2 cellular contexts compared by ENCODE assay signal in the genomic region with DNA sequence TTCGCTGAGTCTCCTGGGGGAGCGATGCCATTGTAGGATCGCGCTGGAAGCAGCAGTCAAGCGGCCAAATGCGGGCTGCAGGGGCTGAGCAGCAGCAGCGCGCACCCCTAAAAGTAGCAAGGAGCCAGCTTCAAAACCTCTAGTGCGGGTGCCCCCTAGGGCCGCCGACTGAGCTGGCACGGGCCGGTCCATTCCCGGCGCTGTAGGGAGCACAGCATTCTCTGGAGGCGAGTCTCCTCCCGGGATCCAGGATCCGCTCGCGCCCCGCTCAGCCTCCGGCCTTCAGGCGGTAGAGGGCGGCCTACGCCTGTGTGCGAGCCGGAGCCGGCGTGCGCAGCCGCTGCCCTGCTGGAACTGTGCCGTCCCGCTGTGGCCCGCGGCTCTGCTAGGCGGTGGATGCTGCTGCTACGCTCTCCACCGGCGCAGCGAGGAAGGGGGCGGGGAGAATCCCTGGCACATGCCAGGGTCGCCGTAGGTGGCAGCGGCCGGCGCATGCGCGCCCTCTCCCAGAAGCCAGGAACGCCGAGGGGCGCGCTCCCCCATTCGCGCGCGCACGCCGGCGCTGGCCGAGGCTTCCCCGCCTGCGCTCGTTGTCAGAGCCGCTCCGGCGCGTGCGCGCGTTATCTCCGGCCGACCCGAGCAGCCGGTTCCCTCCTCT.
TF ChIP-seq lines count a peak whose summit lies in the region.

A gene (plus strand): TSS at position 542 of the 658 bp plus-strand sequence. CDS start 148,834 bp downstream, outside the sequence.

TF ChIP-seq in IMR-90, 13 proteins besides CTCF, POLR2A, EP300 and RAD21:
- TF ChIP-seq RCOR1 (IDR thresholded peaks at IDR 0.05; ENCODE audit: insufficient replicate concordance, low read length) (no peak), MXI1 (IDR thresholded peaks at IDR 0.05; ENCODE audit: borderline replicate concordance, low read depth, low read length) (no peak), MAFK (IDR thresholded peaks at IDR 0.05; ENCODE audit: low read depth, low read length) (no peak), NFE2L2 (IDR thresholded peaks at IDR 0.05; ENCODE audit: low read depth, low read length) (no peak), MAZ (IDR thresholded peaks at IDR 0.05; ENCODE audit: borderline replicate concordance, low read depth, low read length) (peak; percentile 63; the same call in 1 of the 2 replicates), FOS (IDR thresholded peaks at IDR 0.05; ENCODE audit: low read depth, low read length) (0 out of 2 replicates have a peak, but pooled peaks have one; percentile 9), CHD1 (IDR thresholded peaks at IDR 0.05; ENCODE audit: low read depth, low read length) (no peak), RFX5 (IDR thresholded peaks at IDR 0.05; ENCODE audit: low read depth, low read length) (no peak), BHLHE40 (IDR thresholded peaks at IDR 0.05; ENCODE audit: low read depth, low read length) (peak; percentile 99), CEBPB (IDR thresholded peaks at IDR 0.05; ENCODE audit: low read depth, low read length) (no peak), SMC3 (IDR thresholded peaks at IDR 0.05; ENCODE audit: low read depth, low read length) (peak; percentile 64)
- TF ChIP-seq, protein P1, sequence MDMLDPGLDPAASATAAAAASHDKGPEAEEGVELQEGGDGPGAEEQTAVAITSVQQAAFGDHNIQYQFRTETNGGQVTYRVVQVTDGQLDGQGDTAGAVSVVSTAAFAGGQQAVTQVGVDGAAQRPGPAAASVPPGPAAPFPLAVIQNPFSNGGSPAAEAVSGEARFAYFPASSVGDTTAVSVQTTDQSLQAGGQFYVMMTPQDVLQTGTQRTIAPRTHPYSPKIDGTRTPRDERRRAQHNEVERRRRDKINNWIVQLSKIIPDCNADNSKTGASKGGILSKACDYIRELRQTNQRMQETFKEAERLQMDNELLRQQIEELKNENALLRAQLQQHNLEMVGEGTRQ (IDR thresholded peaks at IDR 0.05; ENCODE audit: low read depth, low read length), result peak; percentile 21; the same call in 1 of the 2 replicates
- TF ChIP-seq, protein P2, sequence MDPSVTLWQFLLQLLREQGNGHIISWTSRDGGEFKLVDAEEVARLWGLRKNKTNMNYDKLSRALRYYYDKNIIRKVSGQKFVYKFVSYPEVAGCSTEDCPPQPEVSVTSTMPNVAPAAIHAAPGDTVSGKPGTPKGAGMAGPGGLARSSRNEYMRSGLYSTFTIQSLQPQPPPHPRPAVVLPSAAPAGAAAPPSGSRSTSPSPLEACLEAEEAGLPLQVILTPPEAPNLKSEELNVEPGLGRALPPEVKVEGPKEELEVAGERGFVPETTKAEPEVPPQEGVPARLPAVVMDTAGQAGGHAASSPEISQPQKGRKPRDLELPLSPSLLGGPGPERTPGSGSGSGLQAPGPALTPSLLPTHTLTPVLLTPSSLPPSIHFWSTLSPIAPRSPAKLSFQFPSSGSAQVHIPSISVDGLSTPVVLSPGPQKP (IDR thresholded peaks at IDR 0.05; ENCODE audit: borderline replicate concordance, low read depth, low read length), result no peak

TF ChIP-seq in endothelial cell of umbilical vein, 7 proteins besides CTCF, POLR2A, EP300 and RAD21:
- peak; percentile 49 for TF ChIP-seq MYC (IDR thresholded peaks at IDR 0.05; ENCODE audit: low read depth, low read length)
- peak; percentile 90 for TF ChIP-seq POLR2AphosphoS5 (IDR thresholded peaks at IDR 0.05; ENCODE audit: insufficient read depth, low read depth, low read length)
- TF ChIP-seq GATA2 (IDR thresholded peaks at IDR 0.05; ENCODE audit: insufficient read depth, insufficient read length, low read depth, low read length), result no peak
- TF ChIP-seq, protein P3, sequence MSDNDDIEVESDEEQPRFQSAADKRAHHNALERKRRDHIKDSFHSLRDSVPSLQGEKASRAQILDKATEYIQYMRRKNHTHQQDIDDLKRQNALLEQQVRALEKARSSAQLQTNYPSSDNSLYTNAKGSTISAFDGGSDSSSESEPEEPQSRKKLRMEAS (IDR thresholded peaks at IDR 0.05; ENCODE audit: insufficient read depth, insufficient read length), result peak; percentile 44
- no peak for TF ChIP-seq FOS (IDR thresholded peaks at IDR 0.05; ENCODE audit: borderline replicate concordance, insufficient read depth, low read length)
- TF ChIP-seq EZH2 (IDR thresholded peaks at IDR 0.05; ENCODE audit: borderline replicate concordance, low read depth, low read length, severe bottlenecking), result no peak
